8 cellular contexts compared by ENCODE assay signal in genomic region chr6:99334526-99335127, GRCh38. TPM values are rescaled to one million over a fixed set of nuclear protein-coding genes. Genes with fewer than 3 reads are reported as not detected.
DNase-seq lines count a peak whose midpoint lies in the region; ATAC-seq, FAIRE-seq and TF ChIP-seq lines count a peak whose summit lies in the region.

No MANE protein-coding gene starts in this region.

- TF ChIP-seq CTCF in epithelial cell of esophagus (IDR thresholded peaks at IDR 0.05; ENCODE audit: insufficient read depth, low read depth, low read length, missing control alignments) (peak; percentile 89), osteoblast (IDR thresholded peaks at IDR 0.05; ENCODE audit: extremely low read depth, low read depth, low read length) (peak; percentile 69)

- peaks cover 10% of the 10 kb centered on the region for H3K36me3 ChIP-seq in HUES48 (ENCODE audit: control insufficient read depth, insufficient read depth, low read length)
- no peaks in the 10 kb centered on the region for H3K36me3 ChIP-seq in osteoblast (ENCODE audit: insufficient read depth, low read length)

- ATAC-seq in GM21367 (IDR thresholded peaks at IDR 0.05; ENCODE audit: unreplicated experiment), result peak; percentile 36

- no peak overlapping the region for H3K4me3 ChIP-seq in HUES48 (ENCODE audit: low read depth, low read length)
- H3K4me3 ChIP-seq in epithelial cell of esophagus (ENCODE audit: low read length), result no peak overlapping the region
- H3K4me3 ChIP-seq in osteoblast (ENCODE audit: insufficient read depth, low read length), result no peak overlapping the region

- no peaks in the 10 kb centered on the region for H3K9me3 ChIP-seq in HUES48 (ENCODE audit: control insufficient read depth, insufficient read depth, low read length)
- no peaks in the 10 kb centered on the region for H3K9me3 ChIP-seq in osteoblast (ENCODE audit: low read depth, low read length)

- no peaks in the 10 kb centered on the region for H3K27me3 ChIP-seq in HUES48 (ENCODE audit: control insufficient read depth, insufficient read depth, low read length)
- no peaks in the 10 kb centered on the region for H3K27me3 ChIP-seq in osteoblast (ENCODE audit: insufficient read depth, low read length)

- peak overlapping the region; percentile 69 for H3K9ac ChIP-seq in HUES48 (ENCODE audit: low read depth, low read length)

- no peak for FAIRE-seq in H54 (lab: Jason Lieb, UNC)

- H3K79me2 ChIP-seq in osteoblast (ENCODE audit: insufficient read depth, low read length), result no peaks in the 10 kb centered on the region

- no peaks in the 10 kb centered on the region for H4K20me1 ChIP-seq in osteoblast (ENCODE audit: insufficient read depth, low read length)

- H3K27ac ChIP-seq in HUES48 (ENCODE audit: low read depth, low read length), result peak overlapping the region; percentile 23
- no peak overlapping the region for H3K27ac ChIP-seq in osteoblast (ENCODE audit: low read depth, low read length)

- H3K4me2 ChIP-seq in osteoblast (ENCODE audit: insufficient read depth, low read length), result no peak overlapping the region

- no peak for TF ChIP-seq POLR2A in H54 (IDR thresholded peaks at IDR 0.05; ENCODE audit: low read depth, low read length)

- H3K4me1 ChIP-seq in HUES48 (ENCODE audit: control insufficient read depth, insufficient read depth, low read length), result peaks cover 15% of the 10 kb centered on the region
- no peaks in the 10 kb centered on the region for H3K4me1 ChIP-seq in osteoblast (ENCODE audit: insufficient read depth, low read length)

- DNase-seq in activated CD4-positive, alpha-beta T cell treated with anti-CD3 and anti-CD28 coated beads for 48 hours, result peak; percentile 22
- no peak for DNase-seq in activated CD4-positive, alpha-beta T cell treated with anti-CD3 and anti-CD28 coated beads for 1 hour
- DNase-seq in RPMI7951 (ENCODE audit: low read depth) (peak; percentile 59), epithelial cell of esophagus (ENCODE audit: low read depth) (peak; percentile 80), osteoblast (ENCODE audit: insufficient read length, low spot score, missing footprints) (peak; percentile 88), H54 (ENCODE audit: insufficient read length, low spot score) (no peak)

- H2AFZ ChIP-seq in osteoblast (ENCODE audit: low read length), result peak overlapping the region; percentile 19

RNA-seq across cellular contexts. Expression of gene FAXC, which starts 14.8 kb away (rescaled TPM):
- total RNA-seq in RPMI7951 (2014; rRNA removed; shearing (Covaris generic)), result 1.8 and 4.3 TPM in 2 replicates
- 0.88 and 1.1 TPM in 2 replicates for total RNA-seq in osteoblast

RNA-seq across cellular contexts. Expression of gene COQ3, which starts 59.4 kb away (rescaled TPM):
- 20.0 and 22.3 TPM in 2 replicates for total RNA-seq in RPMI7951 (2014; rRNA removed; shearing (Covaris generic))
- total RNA-seq in osteoblast, result 2.5 and 3.5 TPM in 2 replicates

Comparison
In these comparisons a context has a peak if more than half of its experiments do, and no peak if none do; other contexts are left out.
1. DNase-seq: peak in activated CD4-positive, alpha-beta T cell treated with anti-CD3 and anti-CD28 coated beads for 48 hours (single experiment), RPMI7951 (single experiment), epithelial cell of esophagus (single experiment) and osteoblast (single experiment); none in activated CD4-positive, alpha-beta T cell treated with anti-CD3 and anti-CD28 coated beads for 1 hour (single experiment) and H54 (single experiment).